In genomic region chr9:133591116-133591910, GRCh38 we compare ENCODE assay signal across 15 cellular contexts. TPM values are rescaled to one million over a fixed set of nuclear protein-coding genes. Genes with fewer than 3 reads are reported as not detected.
DNase-seq lines count a peak whose midpoint lies in the region; TF ChIP-seq lines count a peak whose summit lies in the region.
"Had no signal": no experiment of that assay in that cellular context is flagged by ENCODE, and none has a peak within 500 bp of the region (broad histone marks: within the 10 kb centered on the region; RNA-seq: fewer than 3 reads in every experiment).

No MANE protein-coding gene starts in this region.

- H3K4me1 ChIP-seq in HEK293 (ENCODE audit: control insufficient read depth, insufficient read depth, low read length) (no peaks in the 10 kb centered on the region), mammary epithelial cell (ENCODE audit: insufficient read depth, low read length) (no peaks in the 10 kb centered on the region)

- peaks cover 5% of the 10 kb centered on the region for H3K36me3 Mint-ChIP-seq in type B pancreatic cell
- H3K36me3 Mint-ChIP-seq: CD4-positive, CD25-positive, alpha-beta regulatory T cell had no signal

- H3K4me1 Mint-ChIP-seq in type B pancreatic cell (ENCODE audit: unreplicated experiment) = no peaks in the 10 kb centered on the region
- H3K4me1 Mint-ChIP-seq: CD4-positive, CD25-positive, alpha-beta regulatory T cell had no signal

- H3K9me3 ChIP-seq in HEK293 (ENCODE audit: control insufficient read depth, insufficient read depth, low read depth, low read length) (no peaks in the 10 kb centered on the region), mammary epithelial cell (replicated peaks; ENCODE audit: insufficient read depth, low read length) (peaks cover 5% of the 10 kb centered on the region)
- H3K9me3 ChIP-seq: MG63 had no signal

- TF ChIP-seq CTCF in HEK293 (tag by site-specific recombination; IDR thresholded peaks at IDR 0.05) (no peak), type B pancreatic cell (conservative IDR thresholded peaks at IDR 0.05) (no peak), mammary epithelial cell (conservative IDR thresholded peaks at IDR 0.05 in 1 of 2, IDR thresholded peaks at IDR 0.05 in 1 of 2; ENCODE audit: extremely low read depth in 1 of 2, insufficient read depth in 1 of 2, low read depth in 1 of 2, low read length in 2 of 2) (no peak)

- 82% methylated on average over 10 of the region's 17 CpGs for WGBS in mammary epithelial cell (ENCODE audit: low coverage, missing lambda C conversion rate)

- dilution Hi-C loops in mammary epithelial cell (cut with HindIII; ENCODE audit: low sequenced_read_pairs) = no loop called here

- intact Hi-C loops in mammary epithelial cell (cut with micrococcal nuclease) = no loop called here

- CTCF ChIA-PET in HEK293 (lab: Yijun Ruan, JAX) = interaction anchor here (0.6 to 0.9 kb wide), 2 partner anchors 78 to 152 kb away, joined by 3 read pairs; no protein-coding TSS in a partner anchor
- CTCF ChIA-PET in mammary epithelial cell (lab: Charles Lee; ENCODE audit: low non-redundant PET) = no interaction called here

- H3K4me3 Mint-ChIP-seq in type B pancreatic cell = no peak overlapping the region
- H3K4me3 Mint-ChIP-seq: CD4-positive, CD25-positive, alpha-beta regulatory T cell had no signal

- H4K20me1 ChIP-seq in mammary epithelial cell (ENCODE audit: insufficient read depth, low read length) = no peaks in the 10 kb centered on the region

- H3K27ac ChIP-seq in HEK293 (ENCODE audit: extremely low read depth, low read depth, low read length) (no peak overlapping the region), mammary epithelial cell (ENCODE audit: insufficient read depth, low read depth, low read length) (no peak overlapping the region)

- H3K36me3 ChIP-seq in HEK293 (ENCODE audit: control insufficient read depth in 2 of 2, insufficient read depth in 1 of 2, low read length in 2 of 2) (no peaks in the 10 kb centered on the region), mammary epithelial cell (ENCODE audit: insufficient read depth, low read length) (no peaks in the 10 kb centered on the region)
- H3K36me3 ChIP-seq: MG63 had no signal

- no peaks in the 10 kb centered on the region for H3K79me2 ChIP-seq in mammary epithelial cell (ENCODE audit: insufficient read depth, low read length)

- peaks cover 14% of the 10 kb centered on the region for H3K27me3 Mint-ChIP-seq in type B pancreatic cell

- no peaks in the 10 kb centered on the region for H3K27me3 ChIP-seq in mammary epithelial cell (ENCODE audit: insufficient read depth, low read length)
- H3K27me3 ChIP-seq: MG63 had no signal

- peak; percentile 26 for DNase-seq in NCI-H2107 treated with DMSO at 0.1 percent for 48 hours (lab: John Stamatoyannopoulos, UW; ENCODE audit: unreplicated experiment)
- DNase-seq in NCI-H2107 (lab: John Stamatoyannopoulos, UW) = no peak
- peak; percentile 55 for DNase-seq in NCI-H345 treated with DMSO at 0.1 percent for 48 hours (lab: John Stamatoyannopoulos, UW; ENCODE audit: unreplicated experiment)
- DNase-seq in myocyte (ENCODE audit: low read depth) = peak; percentile 33
- DNase-seq in type B pancreatic cell (ENCODE audit: extremely low spot score, unreplicated experiment) = no peak
- no peak for DNase-seq in mammary epithelial cell
- no peak for DNase-seq in RKO (ENCODE audit: low spot score)
- DNase-seq: CD4-positive, CD25-positive, alpha-beta regulatory T cell; MG63; NCI-H1694; NCI-H748 treated with DMSO at 0.1 percent for 48 hours had no signal

- H3K27ac Mint-ChIP-seq in type B pancreatic cell = no peak overlapping the region
- H3K27ac Mint-ChIP-seq: CD4-positive, CD25-positive, alpha-beta regulatory T cell had no signal

- no peak overlapping the region for H3K9ac ChIP-seq in mammary epithelial cell (ENCODE audit: insufficient read depth, low read length)

- no peaks in the 10 kb centered on the region for H3K9me3 Mint-ChIP-seq in type B pancreatic cell

- no peak overlapping the region for H3K4me2 ChIP-seq in mammary epithelial cell (ENCODE audit: insufficient read depth, low read depth, low read length)

- no peak overlapping the region for H2AFZ ChIP-seq in mammary epithelial cell (ENCODE audit: low read depth, low read length)

- POLR2A ChIA-PET in HEK293 (lab: Yijun Ruan, JAX) = no interaction called here

- no peak overlapping the region for H3K4me3 ChIP-seq in HEK293 (ENCODE audit: low read depth, low read length)
- H3K4me3 ChIP-seq in mammary epithelial cell (replicated peaks in 1 of 3; ENCODE audit: insufficient read depth in 1 of 3, low read depth in 2 of 3, low read length in 3 of 3) = no peak overlapping the region
- H3K4me3 ChIP-seq: MG63 had no signal

- in situ Hi-C loops in mammary epithelial cell (cut with MboI; ENCODE audit: low sequenced_read_pairs in 2 of 2) = no loop called here

- BruUV-seq in mammary epithelial cell (replicated peaks; lab: Mats Ljungman, UMichigan) = no TSS peak

TF ChIP-seq in HEK293, 187 proteins besides CTCF, POLR2A, EP300 and RAD21:
- TF ChIP-seq ZIC2 (tag by site-specific recombination; IDR thresholded peaks at IDR 0.05) (peak; percentile 30; the same call in 1 of the 2 replicates), ZNF571 (tag by site-specific recombination; IDR thresholded peaks at IDR 0.05) (no peak), ZNF514 (tag by site-specific recombination; IDR thresholded peaks at IDR 0.05) (no peak)

RNA-seq across cellular contexts. Expression of gene FAM163B, which starts 17.9 kb away (rescaled TPM):
- total RNA-seq in myocyte (not detected in 2 replicates), type B pancreatic cell (ENCODE audit: low replicate concordance) (not detected in 2 replicates), mammary epithelial cell (not detected)
- not detected for polyA plus RNA-seq in myocyte (2012)
- not detected for polyA plus RNA-seq in mammary epithelial cell
- not detected for polyA minus RNA-seq in mammary epithelial cell
- total RNA-seq: A673; CD4-positive, CD25-positive, alpha-beta regulatory T cell; T-helper 2 cell treated with Interferon-gamma antibody and Interleukin-4, amounts not matched to agents 100 ng/mL and 5 ng/mL, for 36 hours had no signal
- polyA plus RNA-seq: CD4-positive, CD25-positive, alpha-beta regulatory T cell had no signal

RNA-seq across cellular contexts. Expression of gene DBH, which starts 44.9 kb away (rescaled TPM):
- total RNA-seq in myocyte (0.16 and 1.5 TPM in 2 replicates), type B pancreatic cell (ENCODE audit: low replicate concordance) (0.10 and 0.12 TPM in 2 replicates), mammary epithelial cell (not detected)
- polyA plus RNA-seq in myocyte (2012) = 2.0 TPM
- polyA plus RNA-seq in mammary epithelial cell = not detected
- polyA minus RNA-seq in mammary epithelial cell = not detected
- total RNA-seq: A673; H1; T-helper 2 cell treated with Interferon-gamma antibody and Interleukin-4, amounts not matched to agents 100 ng/mL and 5 ng/mL, for 36 hours had no signal
- polyA plus RNA-seq: CD4-positive, CD25-positive, alpha-beta regulatory T cell had no signal

RNA-seq across cellular contexts. Expression of gene ADAMTSL2, which starts 56.8 kb away (rescaled TPM):
- 4.7 and 8.1 TPM in 2 replicates for total RNA-seq in myocyte
- polyA plus RNA-seq in myocyte (2012) = 8.8 TPM
- 0.57 and 0.65 TPM in 2 replicates for total RNA-seq in type B pancreatic cell (ENCODE audit: low replicate concordance)
- total RNA-seq in mammary epithelial cell = under 1 TPM in 1 of 2 donors, not detected in 1; under 0.01 TPM
- not detected for polyA plus RNA-seq in mammary epithelial cell
- polyA minus RNA-seq in mammary epithelial cell = not detected
- total RNA-seq: CD4-positive, CD25-positive, alpha-beta regulatory T cell; T-helper 2 cell treated with Interferon-gamma antibody and Interleukin-4, amounts not matched to agents 100 ng/mL and 5 ng/mL, for 36 hours had no signal
- polyA plus RNA-seq: CD4-positive, CD25-positive, alpha-beta regulatory T cell had no signal

Comparison
In these comparisons a context has a peak if more than half of its experiments do, and no peak if none do; other contexts are left out.
1. DNase-seq: peak in NCI-H2107 treated with DMSO at 0.1 percent for 48 hours (single experiment), NCI-H345 treated with DMSO at 0.1 percent for 48 hours (single experiment) and myocyte (single experiment); none in NCI-H2107 (single experiment), type B pancreatic cell (single experiment), mammary epithelial cell (single experiment) and RKO (single experiment).